Comparison of ENCODE assay signal across 15 cellular contexts in genomic region chr17:80822700-80823410, GRCh38.
DNase-seq lines count a peak whose midpoint lies in the region; ATAC-seq and TF ChIP-seq lines count a peak whose summit lies in the region.
"Had no signal": no experiment of that assay in that cellular context is flagged by ENCODE, and none has a peak within 500 bp of the region (broad histone marks: within the 10 kb centered on the region; RNA-seq: fewer than 3 reads in every experiment).

No MANE protein-coding gene starts in this region.

- no peak overlapping the region for H3K9ac ChIP-seq in colonic mucosa (ENCODE audit: low read depth in 2 of 2, low read length in 2 of 2)

- H3K9me3 ChIP-seq in colonic mucosa, result no peaks in the 10 kb centered on the region

- peaks cover under 1% of the 10 kb centered on the region for H3K9me3 Mint-ChIP-seq in activated CD4-positive, alpha-beta T cell treated with anti-CD3 and anti-CD28 coated beads for 36 hours (ENCODE audit: low read depth)
- H3K9me3 Mint-ChIP-seq: memory B cell had no signal

- H3K27me3 ChIP-seq in colonic mucosa, result no peaks in the 10 kb centered on the region

- intact Hi-C loops in activated CD4-positive, alpha-beta T cell treated with anti-CD3 and anti-CD28 coated beads for 36 hours (cut with DNase I, micrococcal nuclease), result no loop called here
- intact Hi-C loops in colonic mucosa (cut with DNase I), result no loop called here

- no peak overlapping the region for H3K27ac Mint-ChIP-seq in activated CD4-positive, alpha-beta T cell treated with anti-CD3 and anti-CD28 coated beads for 36 hours
- H3K27ac Mint-ChIP-seq: memory B cell had no signal

- H3K27me3 Mint-ChIP-seq in activated CD4-positive, alpha-beta T cell treated with anti-CD3 and anti-CD28 coated beads for 36 hours, result no peaks in the 10 kb centered on the region
- H3K27me3 Mint-ChIP-seq: memory B cell had no signal

- H3K36me3 ChIP-seq in colonic mucosa, result peaks cover 3% of the 10 kb centered on the region

- POLR2A ChIA-PET in activated CD4-positive, alpha-beta T cell treated with anti-CD3 and anti-CD28 coated beads for 36 hours (lab: Charles Lee), result no interaction called here
- POLR2A ChIA-PET in HEK293T (lab: Yijun Ruan, JAX), result interaction anchor here (1.2 kb wide), 1 partner anchor 10 kb away, joined by 5 read pairs; no protein-coding TSS in a partner anchor

- no peaks in the 10 kb centered on the region for H3K4me1 ChIP-seq in colonic mucosa

- peak; percentile 34 for DNase-seq in activated CD4-positive, alpha-beta T cell treated with anti-CD3 and anti-CD28 coated beads for 36 hours
- DNase-seq in activated CD4-positive, alpha-beta T cell treated with anti-CD3 and anti-CD28 coated beads, Interleukin-2, amount 50 U/mL, for 48 hours, result no peak
- DNase-seq in HEK293T (ENCODE audit: extremely low spot score) (peak; percentile 60), SW480 (ENCODE audit: low spot score) (peak; percentile 68), mesenteric fat pad (ENCODE audit: low spot score) (peak; percentile 62), colonic mucosa (no peak)
- DNase-seq: activated CD8-positive, alpha-beta memory T cell treated with anti-CD3 and anti-CD28 coated beads, Interleukin-2, amount 50 U/mL, for 48 hours; anterior cingulate cortex; NCI-H146; NCI-H526 treated with DMSO at 0.1 percent for 48 hours; stimulated activated CD4-positive, alpha-beta T cell treated with anti-CD3 and anti-CD28 coated beads, Interleukin-12 subunit alpha, Interleukin-12 subunit beta, amount 100 ng/mL, for 4 hours had no signal

- H3K4me3 Mint-ChIP-seq in activated CD4-positive, alpha-beta T cell treated with anti-CD3 and anti-CD28 coated beads for 36 hours, result no peak overlapping the region
- H3K4me3 Mint-ChIP-seq: memory B cell had no signal

- H3K36me3 Mint-ChIP-seq in activated CD4-positive, alpha-beta T cell treated with anti-CD3 and anti-CD28 coated beads for 36 hours (ENCODE audit: low read depth), result peaks cover 35% of the 10 kb centered on the region

- H3K4me3 ChIP-seq in colonic mucosa, result no peak overlapping the region

- TF ChIP-seq CTCF in colonic mucosa (IDR thresholded peaks at IDR 0.05), result no peak

- no peak for ATAC-seq in activated CD4-positive, alpha-beta T cell treated with anti-CD3 and anti-CD28 coated beads for 36 hours
- ATAC-seq in GM21390 (IDR thresholded peaks at IDR 0.05; ENCODE audit: unreplicated experiment), result no peak
- ATAC-seq in GM19467 (IDR thresholded peaks at IDR 0.05; ENCODE audit: unreplicated experiment), result no peak
- ATAC-seq: Right ventricle myocardium inferior had no signal

- no peak overlapping the region for H3K27ac ChIP-seq in colonic mucosa

- H3K4me1 Mint-ChIP-seq in activated CD4-positive, alpha-beta T cell treated with anti-CD3 and anti-CD28 coated beads for 36 hours, result peaks cover 44% of the 10 kb centered on the region

- CTCF ChIA-PET in activated CD4-positive, alpha-beta T cell treated with anti-CD3 and anti-CD28 coated beads for 36 hours (lab: Charles Lee), result interaction anchor here (1.0 kb wide), 1 partner anchor 59 kb away, joined by 3 read pairs; no protein-coding TSS in a partner anchor
- CTCF ChIA-PET in HEK293T (lab: Yijun Ruan, JAX), result no interaction called here

TF ChIP-seq in HEK293T, 16 proteins besides CTCF, POLR2A, EP300 and RAD21:
- 0 out of 2 replicates have a peak, but pooled peaks have one; percentile 60 for TF ChIP-seq TARDBP (IDR thresholded peaks at IDR 0.05)
- TF ChIP-seq ARNT (IDR thresholded peaks at IDR 0.05), result 0 out of 2 replicates have a peak, but pooled peaks have one; percentile 64
- no peak for TF ChIP-seq FOXK2 (IDR thresholded peaks at IDR 0.05)
- peak; percentile 48; the same call in 1 of the 2 replicates for TF ChIP-seq ELF4 (IDR thresholded peaks at IDR 0.05)

Comparison
In these comparisons a context has a peak if more than half of its experiments do, and no peak if none do; other contexts are left out.
1. DNase-seq: peak in activated CD4-positive, alpha-beta T cell treated with anti-CD3 and anti-CD28 coated beads for 36 hours (single experiment), HEK293T (single experiment), SW480 (single experiment) and mesenteric fat pad (single experiment); none in activated CD4-positive, alpha-beta T cell treated with anti-CD3 and anti-CD28 coated beads, Interleukin-2, amount 50 U/mL, for 48 hours (0 of 2) and colonic mucosa (single experiment).